Comparison of ENCODE assay signal across 20 cellular contexts in genomic region chr2:15968280-15969178, GRCh38. TPM values are rescaled to one million over a fixed set of nuclear protein-coding genes. Genes with fewer than 3 reads are reported as not detected.
DNase-seq lines count a peak whose midpoint lies in the region; ATAC-seq and TF ChIP-seq lines count a peak whose summit lies in the region.
"Had no signal": no experiment of that assay in that cellular context is flagged by ENCODE, and none has a peak within 500 bp of the region (broad histone marks: within the 10 kb centered on the region; RNA-seq: fewer than 3 reads in every experiment).

No MANE protein-coding gene starts in this region.

- H3K4me1 Mint-ChIP-seq in activated naive CD4-positive, alpha-beta T cell treated with anti-CD3 and anti-CD28 coated beads, Interleukin-2, amount 50 U/mL, for 24 hours: peaks cover 61% of the 10 kb centered on the region
- peaks cover 3% of the 10 kb centered on the region for H3K4me1 Mint-ChIP-seq in nephron
- H3K4me1 Mint-ChIP-seq in stimulated activated naive CD8-positive, alpha-beta T cell treated with anti-CD3 and anti-CD28 coated beads, Interleukin-15, amount 100 ng/mL, for 72 hours: peaks cover 68% of the 10 kb centered on the region

- H3K4me1 ChIP-seq in SJCRH30: peaks cover 13% of the 10 kb centered on the region; the same call in 1 of the 2 replicates
- H3K4me1 ChIP-seq: left lung, Peyer's patch had no signal

- ATAC-seq in stimulated activated naive CD8-positive, alpha-beta T cell treated with anti-CD3 and anti-CD28 coated beads, Interleukin-15, amount 100 ng/mL, for 72 hours: peak; percentile 64
- no peak for ATAC-seq in HG03469 (IDR thresholded peaks at IDR 0.05; ENCODE audit: unreplicated experiment)
- ATAC-seq: left lung, right cardiac atrium had no signal

- no peaks in the 10 kb centered on the region for H3K36me3 Mint-ChIP-seq in activated naive CD4-positive, alpha-beta T cell treated with anti-CD3 and anti-CD28 coated beads, Interleukin-2, amount 50 U/mL, for 24 hours
- no peaks in the 10 kb centered on the region for H3K36me3 Mint-ChIP-seq in nephron (ENCODE audit: low read depth)

- TF ChIP-seq CTCF in nephron (IDR thresholded peaks at IDR 0.05; ENCODE audit: unreplicated experiment in 3 of 3) (no peak), GM20000 (IDR thresholded peaks at IDR 0.05; ENCODE audit: extremely low read depth, missing control alignments) (no peak)

- peak overlapping the region; percentile 15 for H3K27ac Mint-ChIP-seq in activated naive CD4-positive, alpha-beta T cell treated with anti-CD3 and anti-CD28 coated beads, Interleukin-2, amount 50 U/mL, for 24 hours
- H3K27ac Mint-ChIP-seq in nephron: peak overlapping the region in 2 of 3 experiments; percentile 20 to 22
- H3K27ac Mint-ChIP-seq in stimulated activated naive CD8-positive, alpha-beta T cell treated with anti-CD3 and anti-CD28 coated beads, Interleukin-15, amount 100 ng/mL, for 72 hours: no peak overlapping the region
- H3K27ac Mint-ChIP-seq: dendritic cell treated with granulocyte-macrophage colony-stimulating factor and Interleukin-4, amounts not matched to agents 40 ng/mL and 50 ng/mL, for 4 days; nephron progenitor cell; T-helper 1 cell treated with Interleukin-12 subunit alpha and Interleukin-12 subunit beta and Interleukin-4 antibody, amounts not matched to agents 30 μg/mL and 1 μg/mL, for 36 hours had no signal

- no peaks in the 10 kb centered on the region for H3K9me3 ChIP-seq in SJCRH30 (replicated peaks)
- H3K9me3 ChIP-seq: left lung, Peyer's patch, thoracic aorta had no signal

- H3K36me3 ChIP-seq in SJCRH30: no peaks in the 10 kb centered on the region
- H3K36me3 ChIP-seq: left lung, Peyer's patch, thoracic aorta had no signal

- no peak overlapping the region for H3K4me3 ChIP-seq in SJCRH30
- H3K4me3 ChIP-seq: left lung, Peyer's patch, thoracic aorta had no signal

- H3K27ac ChIP-seq in SJCRH30: no peak overlapping the region
- H3K27ac ChIP-seq: HL-60, left lung, Peyer's patch, thoracic aorta had no signal

- H3K27me3 ChIP-seq in SJCRH30: no peaks in the 10 kb centered on the region
- H3K27me3 ChIP-seq: Peyer's patch had no signal

- H3K4me3 Mint-ChIP-seq in activated naive CD4-positive, alpha-beta T cell treated with anti-CD3 and anti-CD28 coated beads, Interleukin-2, amount 50 U/mL, for 24 hours: peak overlapping the region; percentile 32
- no peak overlapping the region for H3K4me3 Mint-ChIP-seq in nephron
- peak overlapping the region in 1 of 2 donors; percentile 45 for H3K4me3 Mint-ChIP-seq in stimulated activated naive CD8-positive, alpha-beta T cell treated with anti-CD3 and anti-CD28 coated beads, Interleukin-15, amount 100 ng/mL, for 72 hours
- H3K4me3 Mint-ChIP-seq: dendritic cell treated with granulocyte-macrophage colony-stimulating factor and Interleukin-4, amounts not matched to agents 40 ng/mL and 50 ng/mL, for 4 days; nephron progenitor cell; T-helper 1 cell treated with Interleukin-12 subunit alpha and Interleukin-12 subunit beta and Interleukin-4 antibody, amounts not matched to agents 30 μg/mL and 1 μg/mL, for 36 hours had no signal

- no peaks in the 10 kb centered on the region for H3K9me3 Mint-ChIP-seq in activated naive CD4-positive, alpha-beta T cell treated with anti-CD3 and anti-CD28 coated beads, Interleukin-2, amount 50 U/mL, for 24 hours
- peaks cover 4% of the 10 kb centered on the region for H3K9me3 Mint-ChIP-seq in nephron
- H3K9me3 Mint-ChIP-seq in stimulated activated naive CD8-positive, alpha-beta T cell treated with anti-CD3 and anti-CD28 coated beads, Interleukin-15, amount 100 ng/mL, for 72 hours: no peaks in the 10 kb centered on the region
- H3K9me3 Mint-ChIP-seq: dendritic cell treated with granulocyte-macrophage colony-stimulating factor and Interleukin-4, amounts not matched to agents 40 ng/mL and 50 ng/mL, for 4 days; T-helper 1 cell treated with Interleukin-12 subunit alpha and Interleukin-12 subunit beta and Interleukin-4 antibody, amounts not matched to agents 30 μg/mL and 1 μg/mL, for 36 hours had no signal

- peak; percentile 26 for DNase-seq in activated naive CD4-positive, alpha-beta T cell treated with Interleukin-2 at 50 U/mL for 16 hours
- DNase-seq in activated naive CD4-positive, alpha-beta T cell (lab: John Stamatoyannopoulos, UW): no peak
- DNase-seq in stimulated activated naive CD8-positive, alpha-beta T cell treated with anti-CD3 and anti-CD28 coated beads, Interleukin-15, amount 100 ng/mL, for 72 hours: peak in 1 of 2 donors; percentile 30
- DNase-seq in SJCRH30: no peak
- DNase-seq in GM20000 (ENCODE audit: low spot score): no peak
- DNase-seq: amygdala, DMS79, left lung, NCI-H187, NCI-H69, nephron progenitor cell, Peyer's patch, right cardiac atrium had no signal

- H3K27me3 Mint-ChIP-seq in activated naive CD4-positive, alpha-beta T cell treated with anti-CD3 and anti-CD28 coated beads, Interleukin-2, amount 50 U/mL, for 24 hours: no peaks in the 10 kb centered on the region
- H3K27me3 Mint-ChIP-seq in nephron (ENCODE audit: low read depth): peaks cover 4% of the 10 kb centered on the region
- H3K27me3 Mint-ChIP-seq in stimulated activated naive CD8-positive, alpha-beta T cell treated with anti-CD3 and anti-CD28 coated beads, Interleukin-15, amount 100 ng/mL, for 72 hours: no peaks in the 10 kb centered on the region
- H3K27me3 Mint-ChIP-seq: dendritic cell treated with granulocyte-macrophage colony-stimulating factor and Interleukin-4, amounts not matched to agents 40 ng/mL and 50 ng/mL, for 4 days had no signal

RNA-seq across cellular contexts. Expression of gene MYCN, which starts 28.2 kb away (rescaled TPM):
- 185 and 190 TPM in 2 replicates for total RNA-seq in SJCRH30 (2014; rRNA removed; shearing (Covaris generic))

Comparison
In these comparisons a context has a peak if more than half of its experiments do, and no peak if none do; other contexts are left out.
1. H3K27ac Mint-ChIP-seq: peak in activated naive CD4-positive, alpha-beta T cell treated with anti-CD3 and anti-CD28 coated beads, Interleukin-2, amount 50 U/mL, for 24 hours (single experiment) and nephron (2 of 3); none in stimulated activated naive CD8-positive, alpha-beta T cell treated with anti-CD3 and anti-CD28 coated beads, Interleukin-15, amount 100 ng/mL, for 72 hours (0 of 2).